20 cellular contexts compared by ENCODE assay signal in the genomic region with DNA sequence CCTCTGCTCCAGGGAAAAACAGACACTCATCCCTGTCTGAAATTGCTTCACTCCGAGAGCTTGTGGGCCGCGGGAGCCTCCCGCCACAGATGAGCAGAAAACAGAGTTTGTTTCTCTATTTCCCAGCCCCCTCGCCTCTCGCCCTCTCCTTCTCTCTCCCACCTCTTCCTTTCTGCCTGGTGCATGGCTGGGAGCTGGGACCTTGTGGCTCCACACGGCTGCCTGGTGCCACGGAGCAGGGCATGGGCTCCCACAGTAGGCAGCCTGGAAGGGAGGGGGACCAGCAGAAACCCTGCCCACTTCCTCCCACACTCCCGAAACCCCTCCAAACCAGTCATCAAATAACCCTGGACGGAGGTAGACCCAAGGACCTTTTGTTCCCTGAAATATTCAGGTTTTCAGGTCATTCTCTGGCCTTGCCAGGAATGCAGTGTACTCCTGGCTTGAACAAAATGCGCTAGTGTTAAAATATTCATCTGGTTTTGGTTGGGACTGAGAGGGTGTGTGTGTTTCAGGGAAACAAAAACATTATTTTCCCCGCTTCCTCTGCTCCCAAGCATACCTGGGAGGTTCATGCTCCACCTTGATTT.
"Had no signal": no experiment of that assay in that cellular context is flagged by ENCODE, and none has a peak within 500 bp of the region (broad histone marks: within the 10 kb centered on the region; RNA-seq: fewer than 3 reads in every experiment).

No MANE protein-coding gene starts in this region.

- H3K9me3 ChIP-seq: ascending aorta, tibial artery had no signal

- H3K9me3 Mint-ChIP-seq: activated B cell treated with CpG ODN at 0.5 μM for 24 hours; activated naive CD4-positive, alpha-beta T cell treated with anti-CD3 and anti-CD28 coated beads, Interleukin-2, amount 50 U/mL, for 72 hours; activated T-cell treated with anti-CD3 and anti-CD28 coated beads, Interleukin-2, amount 50 U/mL, for 24 hours; activated T-helper 17 cell treated with anti-CD3 and anti-CD28 coated beads, Interleukin-2, amount 50 U/mL, for 72 hours; T-helper 2 cell treated with Interferon-gamma antibody and Interleukin-4, amounts not matched to agents 5 μg/mL and 100 μg/mL, for 36 hours had no signal

- H3K4me3 Mint-ChIP-seq: activated B cell treated with CpG ODN at 0.5 μM for 24 hours; activated CD4-positive, alpha-beta T cell treated with anti-CD3 and anti-CD28 coated beads for 36 hours; activated T-cell treated with anti-CD3 and anti-CD28 coated beads, Interleukin-2, amount 50 U/mL, for 24 hours; activated T-helper 17 cell treated with anti-CD3 and anti-CD28 coated beads, Interleukin-2, amount 50 U/mL, for 72 hours; naive thymus-derived CD4-positive, alpha-beta T cell; T-helper 2 cell treated with Interferon-gamma antibody and Interleukin-4, amounts not matched to agents 5 μg/mL and 100 μg/mL, for 36 hours had no signal

- H3K27ac ChIP-seq: ascending aorta, coronary artery, parathyroid adenoma, tibial artery had no signal

- H3K36me3 Mint-ChIP-seq: activated naive CD4-positive, alpha-beta T cell treated with anti-CD3 and anti-CD28 coated beads, Interleukin-2, amount 50 U/mL, for 72 hours; naive thymus-derived CD4-positive, alpha-beta T cell had no signal

- H3K9ac ChIP-seq: parathyroid adenoma had no signal

- H2AFZ ChIP-seq: parathyroid adenoma had no signal

- ATAC-seq: activated CD4-positive, alpha-beta T cell treated with anti-CD3 and anti-CD28 coated beads for 36 hours; activated naive CD4-positive, alpha-beta T cell treated with anti-CD3 and anti-CD28 coated beads, Interleukin-2, amount 50 U/mL, for 72 hours; activated T-helper 17 cell treated with anti-CD3 and anti-CD28 coated beads, Interleukin-2, amount 50 U/mL, for 72 hours; left colon; naive thymus-derived CD4-positive, alpha-beta T cell; SK-N-SH treated with all-trans-retinoic acid at 6 μM for 48 hours; stimulated activated naive CD8-positive, alpha-beta T cell treated with anti-CD3 and anti-CD28 coated beads, Interleukin-15, Interleukin-2, amounts not matched to agents 100 U/mL and 50 U/mL, for 24 hours had no signal

- H3K79me2 ChIP-seq: parathyroid adenoma had no signal

- DNase-seq: activated B cell treated with CpG ODN at 0.5 μM for 24 hours; activated CD4-positive, alpha-beta T cell treated with anti-CD3 and anti-CD28 coated beads for 36 hours; activated CD4-positive, alpha-beta T cell treated with anti-CD3 and anti-CD28 coated beads, Interleukin-2, amount 50 U/mL, for 4 hours; activated CD8-positive, alpha-beta memory T cell treated with anti-CD3 and anti-CD28 coated beads for 24 hours; activated CD8-positive, alpha-beta memory T cell treated with anti-CD3 and anti-CD28 coated beads, Interleukin-2, amount 50 U/mL, for 4 hours; activated T-cell treated with anti-CD3 and anti-CD28 coated beads, Interleukin-2, amount 50 U/mL, for 24 hours; cerebellar nuclear complex; left colon; naive thymus-derived CD4-positive, alpha-beta T cell; stimulated activated CD4-positive, alpha-beta T cell treated with anti-CD3 and anti-CD28 coated beads, Interleukin-4, amount 100 ng/mL, for 24 hours; stimulated activated naive CD8-positive, alpha-beta T cell treated with anti-CD3 and anti-CD28 coated beads, Interleukin-15, Interleukin-2, amounts not matched to agents 100 U/mL and 50 U/mL, for 24 hours; tibial artery had no signal

- H3K27me3 ChIP-seq: ascending aorta, tibial artery had no signal

- H3K27ac Mint-ChIP-seq: activated B cell treated with CpG ODN at 0.5 μM for 24 hours; activated CD4-positive, alpha-beta T cell treated with anti-CD3 and anti-CD28 coated beads for 36 hours; activated naive CD4-positive, alpha-beta T cell treated with anti-CD3 and anti-CD28 coated beads, Interleukin-2, amount 50 U/mL, for 72 hours; activated T-cell treated with anti-CD3 and anti-CD28 coated beads, Interleukin-2, amount 50 U/mL, for 24 hours; activated T-helper 17 cell treated with anti-CD3 and anti-CD28 coated beads, Interleukin-2, amount 50 U/mL, for 72 hours; naive thymus-derived CD4-positive, alpha-beta T cell; T-helper 2 cell treated with Interferon-gamma antibody and Interleukin-4, amounts not matched to agents 5 μg/mL and 100 μg/mL, for 36 hours had no signal

- H3K4me1 ChIP-seq: parathyroid adenoma, tibial artery had no signal

- H3K36me3 ChIP-seq: ascending aorta, tibial artery had no signal

- H3K4me3 ChIP-seq: ascending aorta, coronary artery, lung, tibial artery had no signal

- H3K4me1 Mint-ChIP-seq: activated CD4-positive, alpha-beta T cell treated with anti-CD3 and anti-CD28 coated beads for 36 hours; activated T-helper 17 cell treated with anti-CD3 and anti-CD28 coated beads, Interleukin-2, amount 50 U/mL, for 72 hours had no signal

- H3K27me3 Mint-ChIP-seq: activated B cell treated with CpG ODN at 0.5 μM for 24 hours; activated CD4-positive, alpha-beta T cell treated with anti-CD3 and anti-CD28 coated beads for 36 hours; activated T-cell treated with anti-CD3 and anti-CD28 coated beads, Interleukin-2, amount 50 U/mL, for 24 hours; activated T-helper 17 cell treated with anti-CD3 and anti-CD28 coated beads, Interleukin-2, amount 50 U/mL, for 72 hours; naive thymus-derived CD4-positive, alpha-beta T cell had no signal
